In genomic region chr22:50584106-50585096, GRCh38 we compare ENCODE assay signal across 10 cellular contexts. TPM values are rescaled to one million over a fixed set of nuclear protein-coding genes. Genes with fewer than 3 reads are reported as not detected.
DNase-seq lines count a peak whose midpoint lies in the region; ATAC-seq and TF ChIP-seq lines count a peak whose summit lies in the region.
"Had no signal": no experiment of that assay in that cellular context is flagged by ENCODE, and none has a peak within 500 bp of the region (broad histone marks: within the 10 kb centered on the region; RNA-seq: fewer than 3 reads in every experiment).

No MANE protein-coding gene starts in this region.

- H3K4me3 Mint-ChIP-seq in T-helper 1 cell treated with Interleukin-12 subunit alpha and Interleukin-12 subunit beta and Interleukin-4 antibody, amounts not matched to agents 30 μg/mL and 1 μg/mL, for 36 hours: peak overlapping the region; percentile 87
- peak overlapping the region; percentile 88 for H3K4me3 Mint-ChIP-seq in chondrocyte (ENCODE audit: unreplicated experiment)

- no peak for TF ChIP-seq EP300 in neural cell (conservative IDR thresholded peaks at IDR 0.05; ENCODE audit: poor library complexity, severe bottlenecking)

- DNase-seq in T-helper 1 cell (no peak), NCI-H526 treated with DMSO at 0.1 percent for 48 hours (lab: John Stamatoyannopoulos, UW) (peak; percentile 1), chondrocyte (ENCODE audit: low spot score) (peak; percentile 22), DMS53 (lab: John Stamatoyannopoulos, UW) (no peak), NCI-H146 (lab: John Stamatoyannopoulos, UW) (no peak)
- DNase-seq: mucosa of descending colon, NCI-H187 had no signal

- H3K9me3 ChIP-seq in neural cell (ENCODE audit: low read length): no peaks in the 10 kb centered on the region
- H3K9me3 ChIP-seq: mucosa of descending colon had no signal

- H3K4me2 ChIP-seq in neural cell (ENCODE audit: low read length): no peak overlapping the region

- no peaks in the 10 kb centered on the region for H4K20me1 ChIP-seq in neural cell (ENCODE audit: insufficient read depth)

- peaks cover 16% of the 10 kb centered on the region for H3K4me1 Mint-ChIP-seq in T-helper 1 cell treated with Interleukin-12 subunit alpha and Interleukin-12 subunit beta and Interleukin-4 antibody, amounts not matched to agents 30 μg/mL and 1 μg/mL, for 36 hours (ENCODE audit: low read depth)
- peaks cover 18% of the 10 kb centered on the region for H3K4me1 Mint-ChIP-seq in chondrocyte (ENCODE audit: low read depth)

- H3K9ac ChIP-seq in neural cell (ENCODE audit: low read length): peak overlapping the region; percentile 67

- peaks cover 9% of the 10 kb centered on the region for H3K79me2 ChIP-seq in neural cell (replicated peaks; ENCODE audit: insufficient read depth, low read length)

- no peaks in the 10 kb centered on the region for H3K9me3 Mint-ChIP-seq in T-helper 1 cell treated with Interleukin-12 subunit alpha and Interleukin-12 subunit beta and Interleukin-4 antibody, amounts not matched to agents 30 μg/mL and 1 μg/mL, for 36 hours
- no peaks in the 10 kb centered on the region for H3K9me3 Mint-ChIP-seq in chondrocyte (ENCODE audit: low read depth)

- no peak overlapping the region for H3K27ac ChIP-seq in neural cell (ENCODE audit: low read length)

- no peaks in the 10 kb centered on the region for H3K36me3 ChIP-seq in neural cell (ENCODE audit: insufficient read depth, low read length)

- no peak for TF ChIP-seq RAD21 in neural cell (conservative IDR thresholded peaks at IDR 0.05)

- H3K4me3 ChIP-seq in neural cell (ENCODE audit: low read length): peak overlapping the region; percentile 96
- H3K4me3 ChIP-seq: mucosa of descending colon had no signal

- no peaks in the 10 kb centered on the region for H3K9me2 ChIP-seq in neural cell (ENCODE audit: insufficient read depth, low read length)

- H3F3A ChIP-seq in neural cell (ENCODE audit: insufficient read depth, low read length, poor library complexity, severe bottlenecking): no peaks in the 10 kb centered on the region

- H3K36me3 Mint-ChIP-seq in T-helper 1 cell treated with Interleukin-12 subunit alpha and Interleukin-12 subunit beta and Interleukin-4 antibody, amounts not matched to agents 30 μg/mL and 1 μg/mL, for 36 hours (ENCODE audit: low read depth): peaks cover 9% of the 10 kb centered on the region
- H3K36me3 Mint-ChIP-seq in chondrocyte (ENCODE audit: low read depth): peaks cover 9% of the 10 kb centered on the region

- no peaks in the 10 kb centered on the region for H3K27me3 ChIP-seq in neural cell (ENCODE audit: insufficient read depth, low read depth, low read length)

- no peak for ATAC-seq in HG02852 (IDR thresholded peaks at IDR 0.05; ENCODE audit: unreplicated experiment)
- ATAC-seq: mucosa of descending colon had no signal

- no peaks in the 10 kb centered on the region for H3K27me3 Mint-ChIP-seq in T-helper 1 cell treated with Interleukin-12 subunit alpha and Interleukin-12 subunit beta and Interleukin-4 antibody, amounts not matched to agents 30 μg/mL and 1 μg/mL, for 36 hours (ENCODE audit: low read depth)
- H3K27me3 Mint-ChIP-seq in chondrocyte (ENCODE audit: low read depth): no peaks in the 10 kb centered on the region

- H3K27ac Mint-ChIP-seq in T-helper 1 cell treated with Interleukin-12 subunit alpha and Interleukin-12 subunit beta and Interleukin-4 antibody, amounts not matched to agents 30 μg/mL and 1 μg/mL, for 36 hours: no peak overlapping the region
- no peak overlapping the region for H3K27ac Mint-ChIP-seq in chondrocyte (ENCODE audit: unreplicated experiment)

- H2AFZ ChIP-seq in neural cell (ENCODE audit: low read depth, low read length): no peak overlapping the region

- TF ChIP-seq CTCF in chondrocyte (IDR thresholded peaks at IDR 0.05): no peak
- no peak for TF ChIP-seq CTCF in neural cell (IDR thresholded peaks at IDR 0.05; ENCODE audit: poor library complexity, severe bottlenecking)

TF ChIP-seq in neural cell, 6 proteins besides CTCF, POLR2A, EP300 and RAD21:
- no peak for TF ChIP-seq POLR2AphosphoS5 (IDR thresholded peaks at IDR 0.05)
- no peak for TF ChIP-seq TAF1 (IDR thresholded peaks at IDR 0.05; ENCODE audit: low read depth)
- no peak for TF ChIP-seq SMC3 (conservative IDR thresholded peaks at IDR 0.05; ENCODE audit: poor library complexity)
- no peak for TF ChIP-seq EZH2 (IDR thresholded peaks at IDR 0.05; ENCODE audit: borderline replicate concordance, insufficient read depth, low read length, poor library complexity, severe bottlenecking)
- TF ChIP-seq, protein P1, sequence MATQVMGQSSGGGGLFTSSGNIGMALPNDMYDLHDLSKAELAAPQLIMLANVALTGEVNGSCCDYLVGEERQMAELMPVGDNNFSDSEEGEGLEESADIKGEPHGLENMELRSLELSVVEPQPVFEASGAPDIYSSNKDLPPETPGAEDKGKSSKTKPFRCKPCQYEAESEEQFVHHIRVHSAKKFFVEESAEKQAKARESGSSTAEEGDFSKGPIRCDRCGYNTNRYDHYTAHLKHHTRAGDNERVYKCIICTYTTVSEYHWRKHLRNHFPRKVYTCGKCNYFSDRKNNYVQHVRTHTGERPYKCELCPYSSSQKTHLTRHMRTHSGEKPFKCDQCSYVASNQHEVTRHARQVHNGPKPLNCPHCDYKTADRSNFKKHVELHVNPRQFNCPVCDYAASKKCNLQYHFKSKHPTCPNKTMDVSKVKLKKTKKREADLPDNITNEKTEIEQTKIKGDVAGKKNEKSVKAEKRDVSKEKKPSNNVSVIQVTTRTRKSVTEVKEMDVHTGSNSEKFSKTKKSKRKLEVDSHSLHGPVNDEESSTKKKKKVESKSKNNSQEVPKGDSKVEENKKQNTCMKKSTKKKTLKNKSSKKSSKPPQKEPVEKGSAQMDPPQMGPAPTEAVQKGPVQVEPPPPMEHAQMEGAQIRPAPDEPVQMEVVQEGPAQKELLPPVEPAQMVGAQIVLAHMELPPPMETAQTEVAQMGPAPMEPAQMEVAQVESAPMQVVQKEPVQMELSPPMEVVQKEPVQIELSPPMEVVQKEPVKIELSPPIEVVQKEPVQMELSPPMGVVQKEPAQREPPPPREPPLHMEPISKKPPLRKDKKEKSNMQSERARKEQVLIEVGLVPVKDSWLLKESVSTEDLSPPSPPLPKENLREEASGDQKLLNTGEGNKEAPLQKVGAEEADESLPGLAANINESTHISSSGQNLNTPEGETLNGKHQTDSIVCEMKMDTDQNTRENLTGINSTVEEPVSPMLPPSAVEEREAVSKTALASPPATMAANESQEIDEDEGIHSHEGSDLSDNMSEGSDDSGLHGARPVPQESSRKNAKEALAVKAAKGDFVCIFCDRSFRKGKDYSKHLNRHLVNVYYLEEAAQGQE (IDR thresholded peaks at IDR 0.05; ENCODE audit: borderline replicate concordance): no peak
- TF ChIP-seq MXI1 (conservative IDR thresholded peaks at IDR 0.05; ENCODE audit: poor library complexity, severe bottlenecking): no peak

RNA-seq across cellular contexts. Expression of gene CHKB, which starts 1.8 kb away (rescaled TPM):
- 47.4 to 64.5 TPM (median 47.9 TPM) in 3 replicates for total RNA-seq in chondrocyte
- polyA plus RNA-seq in neural cell: 170 and 173 TPM in 2 replicates
- polyA minus RNA-seq in neural cell: 43.5 and 47.5 TPM in 2 replicates

RNA-seq across cellular contexts. Expression of gene CPT1B, which starts 6.2 kb away (rescaled TPM):
- total RNA-seq in chondrocyte: 33.9 to 42.6 TPM (median 34.7 TPM) in 3 replicates
- 72.4 and 75.1 TPM in 2 replicates for polyA plus RNA-seq in neural cell
- 14.6 and 17.9 TPM in 2 replicates for polyA minus RNA-seq in neural cell

RNA-seq across cellular contexts. Expression of gene MAPK8IP2, which starts 16.2 kb away (rescaled TPM):
- total RNA-seq in chondrocyte: 3.0 to 4.3 TPM (median 4.1 TPM) in 3 replicates
- polyA plus RNA-seq in neural cell: 48.0 and 54.5 TPM in 2 replicates
- polyA minus RNA-seq in neural cell: 63.2 and 71.1 TPM in 2 replicates

RNA-seq across cellular contexts. Expression of gene SYCE3, which starts 21.7 kb away (rescaled TPM):
- total RNA-seq in chondrocyte: not detected in 3 replicates
- polyA plus RNA-seq in neural cell: not detected in 2 replicates
- not detected in 2 replicates for polyA minus RNA-seq in neural cell
- total RNA-seq: mucosa of descending colon had no signal

RNA-seq across cellular contexts. Expression of gene KLHDC7B, which starts 38.7 kb away (rescaled TPM):
- 0.34 to 7.2 TPM (median 6.3 TPM) in 3 replicates for total RNA-seq in chondrocyte
- polyA plus RNA-seq in neural cell: not detected in 2 replicates
- polyA minus RNA-seq in neural cell: not detected in 2 replicates

Comparison
In these comparisons a context has a peak if more than half of its experiments do, and no peak if none do; other contexts are left out.
1. DNase-seq: peak in NCI-H526 treated with DMSO at 0.1 percent for 48 hours (single experiment) and chondrocyte (single experiment); none in T-helper 1 cell (0 of 5), DMS53 (single experiment) and NCI-H146 (single experiment).